8 cellular contexts compared by ENCODE assay signal in genomic region chr3:48847053-48847585, GRCh38. TPM values are rescaled to one million over a fixed set of nuclear protein-coding genes. Genes with fewer than 3 reads are reported as not detected.
DNase-seq lines count a peak whose midpoint lies in the region; ATAC-seq and TF ChIP-seq lines count a peak whose summit lies in the region.

No MANE protein-coding gene starts in this region.

- no peaks in the 10 kb centered on the region for H3K36me3 ChIP-seq in kidney epithelial cell (ENCODE audit: control insufficient read depth, insufficient read depth, low read length)

- ATAC-seq in HG03039 (IDR thresholded peaks at IDR 0.05; ENCODE audit: unreplicated experiment): peak; percentile 36

- H3K27me3 ChIP-seq in kidney epithelial cell (ENCODE audit: control insufficient read depth, insufficient read depth, low read length): no peaks in the 10 kb centered on the region

- TF ChIP-seq CTCF in choroid plexus epithelial cell (conservative IDR thresholded peaks at IDR 0.05; ENCODE audit: low read depth, low read length) (no peak), kidney epithelial cell (IDR thresholded peaks at IDR 0.05; ENCODE audit: insufficient read depth, low read length, poor library complexity, severe bottlenecking) (no peak)

- peak overlapping the region; percentile 83 for H3K4me3 ChIP-seq in choroid plexus epithelial cell (ENCODE audit: low read depth, low read length)
- H3K4me3 ChIP-seq in kidney epithelial cell (ENCODE audit: low read depth, low read length): peak overlapping the region; percentile 77

- DNase-seq in NCI-H1417 (lab: John Stamatoyannopoulos, UW) (peak; percentile 39 to 76 (median 75)), NCI-H1417 treated with DMSO at 0.1 percent for 48 hours (lab: John Stamatoyannopoulos, UW) (no peak), NCI-H2196 treated with DMSO at 0.1 percent for 48 hours (lab: John Stamatoyannopoulos, UW; ENCODE audit: unreplicated experiment) (peak; percentile 1), choroid plexus epithelial cell (ENCODE audit: low read depth) (peak; percentile 68), kidney epithelial cell (ENCODE audit: low read depth) (no peak)
- peak; percentile 30 to 48 for DNase-seq in activated CD4-positive, alpha-beta T cell treated with anti-CD3 and anti-CD28 coated beads for 4 hours
- DNase-seq in stimulated activated CD4-positive, alpha-beta T cell treated with anti-CD3 and anti-CD28 coated beads, Interleukin-15, amount 100 ng/mL, for 1 hour (ENCODE audit: low read depth in 1 of 2, low spot score in 1 of 2): peak; percentile 11 to 21

RNA-seq across cellular contexts. Expression of gene PRKAR2A, which starts 0.6 kb away (rescaled TPM):
- total RNA-seq in kidney epithelial cell: 27.5 and 34.9 TPM in 2 replicates

RNA-seq across cellular contexts. Expression of gene SLC25A20, which starts 51.6 kb away (rescaled TPM):
- 6.9 and 12.3 TPM in 2 replicates for total RNA-seq in kidney epithelial cell

Comparison
In these comparisons a context has a peak if more than half of its experiments do, and no peak if none do; other contexts are left out.
1. DNase-seq: peak in NCI-H1417 (3 of 3), NCI-H2196 treated with DMSO at 0.1 percent for 48 hours (single experiment), activated CD4-positive, alpha-beta T cell treated with anti-CD3 and anti-CD28 coated beads for 4 hours (2 of 2), choroid plexus epithelial cell (single experiment) and stimulated activated CD4-positive, alpha-beta T cell treated with anti-CD3 and anti-CD28 coated beads, Interleukin-15, amount 100 ng/mL, for 1 hour (2 of 2); none in NCI-H1417 treated with DMSO at 0.1 percent for 48 hours (single experiment) and kidney epithelial cell (single experiment).